ENCODE assay signal across 21 cellular contexts in the genomic region with DNA sequence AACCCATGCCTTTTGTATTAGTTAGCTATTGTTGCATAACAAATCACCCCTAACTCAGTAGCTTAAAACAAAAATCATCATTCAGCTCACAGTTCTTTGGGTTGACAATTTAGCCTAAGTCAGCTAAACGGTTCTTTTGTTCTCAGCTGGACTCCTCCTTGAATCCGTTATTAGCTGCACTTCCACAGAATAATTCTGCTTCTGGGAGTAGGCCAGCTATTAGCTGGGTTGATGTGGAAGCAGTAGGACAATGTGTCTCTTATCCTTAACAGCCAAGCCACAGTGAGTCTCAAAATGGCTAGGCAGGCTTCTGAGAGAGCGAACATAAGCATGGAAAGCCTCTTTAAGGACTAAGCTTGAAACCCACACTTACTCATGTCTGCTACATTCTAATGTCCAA. TPM values are rescaled to one million over a fixed set of nuclear protein-coding genes. Genes with fewer than 3 reads are reported as not detected.
"Had no signal": no experiment of that assay in that cellular context is flagged by ENCODE, and none has a peak within 500 bp of the region (broad histone marks: within the 10 kb centered on the region; RNA-seq: fewer than 3 reads in every experiment).

No MANE protein-coding gene starts in this region.

- H3K4me3 ChIP-seq: body of pancreas, left ventricle myocardium inferior, tibial artery had no signal

- H3K27me3 ChIP-seq: body of pancreas, foreskin keratinocyte, neutrophil, tibial artery had no signal

- H3K9me3 Mint-ChIP-seq: activated CD8-positive, alpha-beta T cell treated with anti-CD3 and anti-CD28 coated beads for 36 hours; memory B cell had no signal

- H3K36me3 ChIP-seq: left ventricle myocardium inferior, neutrophil, tibial artery had no signal

- H3K36me3 Mint-ChIP-seq: memory B cell; naive thymus-derived CD4-positive, alpha-beta T cell had no signal

- ATAC-seq: activated CD8-positive, alpha-beta T cell treated with anti-CD3 and anti-CD28 coated beads for 36 hours; activated T-helper 17 cell treated with anti-CD3 and anti-CD28 coated beads, Interleukin-2, amount 50 U/mL, for 72 hours; body of pancreas; foreskin keratinocyte; naive thymus-derived CD4-positive, alpha-beta T cell had no signal

- H3K27ac Mint-ChIP-seq: activated CD8-positive, alpha-beta T cell treated with anti-CD3 and anti-CD28 coated beads for 36 hours; activated T-helper 17 cell treated with anti-CD3 and anti-CD28 coated beads, Interleukin-2, amount 50 U/mL, for 72 hours; memory B cell; naive thymus-derived CD4-positive, alpha-beta T cell had no signal

- H3K4me3 Mint-ChIP-seq: activated CD8-positive, alpha-beta T cell treated with anti-CD3 and anti-CD28 coated beads for 36 hours; activated T-helper 17 cell treated with anti-CD3 and anti-CD28 coated beads, Interleukin-2, amount 50 U/mL, for 72 hours; memory B cell; naive thymus-derived CD4-positive, alpha-beta T cell had no signal

- H3K4me1 Mint-ChIP-seq: activated T-helper 17 cell treated with anti-CD3 and anti-CD28 coated beads, Interleukin-2, amount 50 U/mL, for 72 hours; memory B cell; naive thymus-derived CD4-positive, alpha-beta T cell had no signal

- H3K9me3 ChIP-seq: body of pancreas, neutrophil, tibial artery had no signal

- H3K4me1 ChIP-seq: body of pancreas, foreskin keratinocyte, left ventricle myocardium inferior, tibial artery had no signal

- H3K27me3 Mint-ChIP-seq: activated CD8-positive, alpha-beta T cell treated with anti-CD3 and anti-CD28 coated beads for 36 hours; activated T-helper 17 cell treated with anti-CD3 and anti-CD28 coated beads, Interleukin-2, amount 50 U/mL, for 72 hours; memory B cell; naive thymus-derived CD4-positive, alpha-beta T cell had no signal

- DNase-seq: activated CD4-positive, alpha-beta T cell treated with anti-CD3 and anti-CD28 coated beads for 48 hours; activated CD4-positive, CD25-positive, alpha-beta regulatory T cell; activated CD8-positive, alpha-beta T cell treated with anti-CD3 and anti-CD28 coated beads for 36 hours; activated naive CD4-positive, alpha-beta T cell treated with Interleukin-2 at 50 U/mL for 16 hours; activated T-cell treated with anti-CD3 and anti-CD28 coated beads, Interleukin-2, amount 50 U/mL, for 1 hour; body of pancreas; foreskin keratinocyte; kidney glomerular epithelial cell; left ventricle myocardium inferior; naive thymus-derived CD4-positive, alpha-beta T cell; stimulated activated CD8-positive, alpha-beta memory T cell treated with anti-CD3 and anti-CD28 coated beads, Interleukin-4, amount 100 ng/mL, for 48 hours; stimulated activated naive CD4-positive, alpha-beta T cell; T1000; tibial artery had no signal

- H3K27ac ChIP-seq: body of pancreas, foreskin keratinocyte, left ventricle myocardium inferior, neutrophil, tibial artery had no signal

RNA-seq across cellular contexts. Expression of gene ARPP21, which starts 42.7 kb away (rescaled TPM):
- total RNA-seq: activated CD8-positive, alpha-beta T cell treated with anti-CD3 and anti-CD28 coated beads for 36 hours; activated T-helper 17 cell treated with anti-CD3 and anti-CD28 coated beads, Interleukin-2, amount 50 U/mL, for 72 hours; body of pancreas; cardiac septum; dermis microvascular lymphatic vessel endothelial cell; epithelial cell of proximal tubule; fibroblast of lung; foreskin keratinocyte; left ventricle myocardium inferior; naive thymus-derived CD4-positive, alpha-beta T cell had no signal
